ENCODE assay signal across 9 cellular contexts in genomic region chr13:30145709-30146367, GRCh38.
DNase-seq lines count a peak whose midpoint lies in the region; ATAC-seq and TF ChIP-seq lines count a peak whose summit lies in the region.
"Had no signal": no experiment of that assay in that cellular context is flagged by ENCODE, and none has a peak within 500 bp of the region (broad histone marks: within the 10 kb centered on the region; RNA-seq: fewer than 3 reads in every experiment).

No MANE protein-coding gene starts in this region.

- no peaks in the 10 kb centered on the region for H3K27me3 Mint-ChIP-seq in naive thymus-derived CD8-positive, alpha-beta T cell
- no peaks in the 10 kb centered on the region for H3K27me3 Mint-ChIP-seq in MCF 10A (ENCODE audit: insufficient read depth, unreplicated experiment)

- H4K20me1 ChIP-seq in OCI-LY7 (ENCODE audit: insufficient read depth, low read length), result no peaks in the 10 kb centered on the region

- ATAC-seq in GM18519 (IDR thresholded peaks at IDR 0.05; ENCODE audit: low FRiP score, unreplicated experiment) (peak; percentile 42), GM21381 (IDR thresholded peaks at IDR 0.05; ENCODE audit: unreplicated experiment) (peak; percentile 51), HG03354 (IDR thresholded peaks at IDR 0.05; ENCODE audit: poor library complexity, severe bottlenecking, unreplicated experiment) (peak; percentile 62)
- ATAC-seq in naive thymus-derived CD8-positive, alpha-beta T cell, result no peak

- no peak overlapping the region for H3K4me2 ChIP-seq in OCI-LY7 (ENCODE audit: low read length)
- H3K4me2 ChIP-seq: KMS-11 had no signal

- BruUV-seq in MCF 10A (replicated peaks; lab: Mats Ljungman, UMichigan) (no TSS peak), OCI-LY7 (replicated peaks; lab: Mats Ljungman, UMichigan) (no TSS peak)

- intact Hi-C loops in MCF 10A (cut with micrococcal nuclease) (no loop called here), OCI-LY7 (cut with micrococcal nuclease; ENCODE audit: unreplicated experiment) (no loop called here)

- TF ChIP-seq CTCF in MCF 10A (IDR thresholded peaks at IDR 0.05; ENCODE audit: unreplicated experiment) (no peak), OCI-LY7 (conservative IDR thresholded peaks at IDR 0.05; ENCODE audit: low read length) (no peak)

- CTCF ChIA-PET in MCF 10A (lab: Yijun Ruan, JAX), result interaction anchor here (0.6 to 7.5 kb wide), 5 partner anchors 11 to 419 kb away, joined by 3 to 90 read pairs (median 3); no protein-coding TSS in a partner anchor
- CTCF ChIA-PET in OCI-LY7 (lab: Charles Lee; ENCODE audit: unreplicated experiment), result interaction anchor here (0.9 kb wide), 1 partner anchor 209 kb away, joined by 3 read pairs; no protein-coding TSS in a partner anchor

- no peak overlapping the region; the same call in 1 of the 2 replicates for H2AFZ ChIP-seq in OCI-LY7 (ENCODE audit: low read length)

- H3K27ac Mint-ChIP-seq in naive thymus-derived CD8-positive, alpha-beta T cell, result peak overlapping the region; percentile 70 to 98 (median 94)
- H3K27ac Mint-ChIP-seq in MCF 10A (ENCODE audit: low read depth, unreplicated experiment), result no peak overlapping the region

- POLR2A ChIA-PET in naive thymus-derived CD8-positive, alpha-beta T cell (lab: Charles Lee), result interaction anchor here (0.7 to 4.4 kb wide), 5 partner anchors 9 to 249 kb away, joined by 3 to 39 read pairs (median 3); no protein-coding TSS in a partner anchor
- POLR2A ChIA-PET in MCF 10A (lab: Yijun Ruan, JAX), result no interaction called here
- POLR2A ChIA-PET in OCI-LY7 (lab: Charles Lee), result interaction anchor here (1.2 to 1.6 kb wide), 2 partner anchors 13 to 19 kb away, joined by 3 to 4 read pairs; no protein-coding TSS in a partner anchor

- DNase-seq in naive thymus-derived CD8-positive, alpha-beta T cell, result no peak
- DNase-seq in MCF 10A (ENCODE audit: unreplicated experiment) (no peak), OCI-LY7 (ENCODE audit: low spot score) (no peak), RPMI8226 (no peak), COLO829 (ENCODE audit: low spot score) (no peak)

- no peak overlapping the region for H3K4me3 ChIP-seq in OCI-LY7 (ENCODE audit: low read depth, low read length, poor library complexity, severe bottlenecking)

- H3K4me3 Mint-ChIP-seq in naive thymus-derived CD8-positive, alpha-beta T cell, result peak overlapping the region in 6 of 10 donors; percentile 11 to 68 (median 40)
- H3K4me3 Mint-ChIP-seq in MCF 10A (ENCODE audit: unreplicated experiment), result no peak overlapping the region

- H3K9me2 ChIP-seq in OCI-LY7 (ENCODE audit: insufficient read depth, low read length), result no peaks in the 10 kb centered on the region

- peaks cover 7% of the 10 kb centered on the region; the same call in 1 of the 2 replicates for H3K9me3 ChIP-seq in OCI-LY7 (ENCODE audit: low read length)

- H3K79me2 ChIP-seq in OCI-LY7 (ENCODE audit: insufficient read depth, low read depth, low read length), result no peaks in the 10 kb centered on the region

- peaks cover 13% of the 10 kb centered on the region for H3K4me1 ChIP-seq in OCI-LY7 (ENCODE audit: insufficient read depth, low read length, poor library complexity, severe bottlenecking)

- no peak overlapping the region for H3K27ac ChIP-seq in OCI-LY7 (ENCODE audit: low read depth, low read length, poor library complexity, severe bottlenecking)
- H3K27ac ChIP-seq: KMS-11 had no signal

- peaks cover 0 to 7% (median 4%) of the 10 kb centered on the region in 3 donors for H3K36me3 Mint-ChIP-seq in naive thymus-derived CD8-positive, alpha-beta T cell
- peaks cover 8% of the 10 kb centered on the region for H3K36me3 Mint-ChIP-seq in MCF 10A (ENCODE audit: insufficient read depth, unreplicated experiment)

- H3K4me1 Mint-ChIP-seq in naive thymus-derived CD8-positive, alpha-beta T cell, result peaks cover 44 to 93% (median 83%) of the 10 kb centered on the region in 4 donors
- peaks cover 23% of the 10 kb centered on the region for H3K4me1 Mint-ChIP-seq in MCF 10A (ENCODE audit: insufficient read depth, unreplicated experiment)

- peaks cover 0 to 9% (median 0%) of the 10 kb centered on the region in 9 donors for H3K9me3 Mint-ChIP-seq in naive thymus-derived CD8-positive, alpha-beta T cell
- H3K9me3 Mint-ChIP-seq in MCF 10A (ENCODE audit: unreplicated experiment), result peaks cover 7% of the 10 kb centered on the region

- no peaks in the 10 kb centered on the region for H3K36me3 ChIP-seq in OCI-LY7 (ENCODE audit: insufficient read depth, low read length)

Comparison
In these comparisons a context has a peak if more than half of its experiments do, and no peak if none do; other contexts are left out.
1. ATAC-seq: peak in GM18519 (single experiment), GM21381 (single experiment) and HG03354 (single experiment); none in naive thymus-derived CD8-positive, alpha-beta T cell (0 of 2).